ENCODE assay signal across 9 cellular contexts in genomic region chr1:39080884-39081265, GRCh38. TPM values are rescaled to one million over a fixed set of nuclear protein-coding genes. Genes with fewer than 3 reads are reported as not detected.
DNase-seq lines count a peak whose midpoint lies in the region; ATAC-seq and TF ChIP-seq lines count a peak whose summit lies in the region.
"Had no signal": no experiment of that assay in that cellular context is flagged by ENCODE, and none has a peak within 500 bp of the region (broad histone marks: within the 10 kb centered on the region; RNA-seq: fewer than 3 reads in every experiment).

No MANE protein-coding gene starts in this region.

- H3K9ac ChIP-seq in Karpas-422 (ENCODE audit: low read length) = no peak overlapping the region

- H3K36me3 Mint-ChIP-seq in stimulated activated naive B cell treated with anti-CD40 and anti-IgM and Interleukin-4, amounts not matched to agents 10 μg/mL and 1 μg/mL and 100 μg/mL, for 72 hours = no peaks in the 10 kb centered on the region

- H3K27me3 ChIP-seq in Karpas-422 (ENCODE audit: low read length) = no peaks in the 10 kb centered on the region

- peak overlapping the region; percentile 63 for H3K27ac Mint-ChIP-seq in stimulated activated naive B cell treated with anti-CD40 and anti-IgM and Interleukin-4, amounts not matched to agents 10 μg/mL and 1 μg/mL and 100 μg/mL, for 72 hours

- no peak for TF ChIP-seq CTCF in HEK293 (tag by site-specific recombination; IDR thresholded peaks at IDR 0.05)
- no peak for TF ChIP-seq CTCF in astrocyte of the spinal cord (IDR thresholded peaks at IDR 0.05; ENCODE audit: low read depth, low read length)
- no peak for TF ChIP-seq CTCF in GM10248 (IDR thresholded peaks at IDR 0.05; ENCODE audit: control extremely low read depth, extremely low read depth, low read depth, missing control alignments)

- no peaks in the 10 kb centered on the region for H3K9me3 Mint-ChIP-seq in stimulated activated naive B cell treated with anti-CD40 and anti-IgM and Interleukin-4, amounts not matched to agents 10 μg/mL and 1 μg/mL and 100 μg/mL, for 72 hours

- H2AFZ ChIP-seq in Karpas-422 (ENCODE audit: low read length) = no peak overlapping the region

- no peaks in the 10 kb centered on the region for H4K20me1 ChIP-seq in Karpas-422 (ENCODE audit: insufficient read depth, low read depth, low read length)

- no peak overlapping the region for H3K4me3 ChIP-seq in HEK293 (ENCODE audit: low read depth, low read length)
- H3K4me3 ChIP-seq in astrocyte of the spinal cord (ENCODE audit: low read depth, low read length) = peak overlapping the region; percentile 38
- H3K4me3 ChIP-seq in Karpas-422 (ENCODE audit: low read length) = no peak overlapping the region

- ATAC-seq in stimulated activated naive B cell treated with anti-CD40 and anti-IgM and Interleukin-4, amounts not matched to agents 10 μg/mL and 1 μg/mL and 100 μg/mL, for 72 hours (replicated peaks) = no peak
- ATAC-seq in GM21825 (IDR thresholded peaks at IDR 0.05; ENCODE audit: unreplicated experiment) = no peak

- DNase-seq in astrocyte of the spinal cord (ENCODE audit: low read depth, low spot score) (no peak), iPS-NIHi7 (ENCODE audit: extremely low spot score) (peak; percentile 82), GM10248 (ENCODE audit: extremely low spot score) (no peak), Karpas-422 (no peak), ureter (ENCODE audit: low spot score) (no peak)
- no peak for DNase-seq in stimulated activated naive B cell treated with anti-CD40 and anti-IgM and Interleukin-4, amounts not matched to agents 10 μg/mL and 1 μg/mL and 100 μg/mL, for 72 hours
- DNase-seq: NCI-H526 treated with DMSO at 0.1 percent for 48 hours had no signal

- H3K79me2 ChIP-seq in Karpas-422 (ENCODE audit: low read length) = no peaks in the 10 kb centered on the region

- H3K4me3 Mint-ChIP-seq in stimulated activated naive B cell treated with anti-CD40 and anti-IgM and Interleukin-4, amounts not matched to agents 10 μg/mL and 1 μg/mL and 100 μg/mL, for 72 hours = peak overlapping the region; percentile 79 to 85

- in situ Hi-C loops in astrocyte of the spinal cord (cut with HindIII; ENCODE audit: low sequenced_read_pairs) = no loop called here

- H3K9me3 ChIP-seq in HEK293 (ENCODE audit: control insufficient read depth, insufficient read depth, low read depth, low read length) = no peaks in the 10 kb centered on the region
- no peaks in the 10 kb centered on the region for H3K9me3 ChIP-seq in Karpas-422 (ENCODE audit: low read length)

- no peak overlapping the region for H3K4me2 ChIP-seq in Karpas-422 (ENCODE audit: low read depth, low read length, poor library complexity, severe bottlenecking)

- H3K4me1 Mint-ChIP-seq in stimulated activated naive B cell treated with anti-CD40 and anti-IgM and Interleukin-4, amounts not matched to agents 10 μg/mL and 1 μg/mL and 100 μg/mL, for 72 hours = peaks cover 15 to 17% of the 10 kb centered on the region in 2 donors

- H3K4me1 ChIP-seq in HEK293 (ENCODE audit: control insufficient read depth, insufficient read depth, low read length) (no peaks in the 10 kb centered on the region; the same call in 1 of the 2 replicates), Karpas-422 (ENCODE audit: low read length) (no peaks in the 10 kb centered on the region)

- H3K36me3 ChIP-seq in HEK293 (ENCODE audit: control insufficient read depth in 2 of 2, insufficient read depth in 1 of 2, low read length in 2 of 2) = no peaks in the 10 kb centered on the region
- no peaks in the 10 kb centered on the region for H3K36me3 ChIP-seq in Karpas-422 (ENCODE audit: insufficient read depth, low read length)

- no peak overlapping the region for H3K27ac ChIP-seq in HEK293 (ENCODE audit: extremely low read depth, low read depth, low read length)
- H3K27ac ChIP-seq in Karpas-422 (ENCODE audit: low read length) = no peak overlapping the region

- POLR2A ChIA-PET in HEK293 (lab: Yijun Ruan, JAX) = interaction anchor here (1.1 kb wide), 1 partner anchor 9 kb away, joined by 3 read pairs; no protein-coding TSS in a partner anchor
- POLR2A ChIA-PET in GM10248 (lab: Yijun Ruan, JAX) = no interaction called here

- H3K27me3 Mint-ChIP-seq in stimulated activated naive B cell treated with anti-CD40 and anti-IgM and Interleukin-4, amounts not matched to agents 10 μg/mL and 1 μg/mL and 100 μg/mL, for 72 hours = peaks cover 28 to 40% of the 10 kb centered on the region in 2 donors

- CTCF ChIA-PET in HEK293 (lab: Yijun Ruan, JAX) (interaction anchor here (0.6 to 1.6 kb wide), 2 partner anchors 10 to 652 kb away, joined by 3 read pairs; no protein-coding TSS in a partner anchor), GM10248 (lab: Yijun Ruan, JAX) (no interaction called here)

- H3K9me2 ChIP-seq in Karpas-422 (replicated peaks; ENCODE audit: insufficient read depth, low read length) = no peaks in the 10 kb centered on the region

TF ChIP-seq in HEK293, 187 proteins besides CTCF, POLR2A, EP300 and RAD21:
- peak; percentile 75 for TF ChIP-seq ZFHX2 (tag by site-specific recombination; conservative IDR thresholded peaks at IDR 0.05)
- TF ChIP-seq ZBTB48 (tag by site-specific recombination; IDR thresholded peaks at IDR 0.05) = peak; percentile 20; the same call in 1 of the 2 replicates
- no peak for TF ChIP-seq GLI4 (tag by site-specific recombination; IDR thresholded peaks at IDR 0.05)
- TF ChIP-seq GLIS2 (tag by site-specific recombination; IDR thresholded peaks at IDR 0.05) = peak; percentile 78
- TF ChIP-seq ZNF473 (tag by site-specific recombination; IDR thresholded peaks at IDR 0.05) = no peak
- TF ChIP-seq GLI2 (tag by site-specific recombination; IDR thresholded peaks at IDR 0.05; ENCODE audit: borderline replicate concordance, low read depth) = no peak
- no peak for TF ChIP-seq ZNF639 (tag by site-specific recombination; IDR thresholded peaks at IDR 0.05)
- no peak for TF ChIP-seq ZNF514 (tag by site-specific recombination; IDR thresholded peaks at IDR 0.05)
- peak; percentile 4 for TF ChIP-seq ZBTB26 (tag by site-specific recombination; optimal IDR thresholded peaks at IDR 0.05)
- TF ChIP-seq EGR2 (tag by site-specific recombination; IDR thresholded peaks at IDR 0.05; ENCODE audit: low read depth) = peak; percentile 76
- TF ChIP-seq ZBTB21 (tag by site-specific recombination; IDR thresholded peaks at IDR 0.05) = no peak
- TF ChIP-seq KLF7 (tag by site-specific recombination; IDR thresholded peaks at IDR 0.05; ENCODE audit: borderline replicate concordance) = no peak
- peak; percentile 60 for TF ChIP-seq SP2 (tag by site-specific recombination; IDR thresholded peaks at IDR 0.05)
- peak; percentile 58 for TF ChIP-seq KLF9 (tag by site-specific recombination; IDR thresholded peaks at IDR 0.05; ENCODE audit: low read depth)
- no peak for TF ChIP-seq ZNF280D (tag by site-specific recombination; IDR thresholded peaks at IDR 0.05)
- TF ChIP-seq ZBTB1 (tag by site-specific recombination; IDR thresholded peaks at IDR 0.05) = no peak
- no peak for TF ChIP-seq ZNF202 (tag by site-specific recombination; IDR thresholded peaks at IDR 0.05; ENCODE audit: borderline replicate concordance)
- no peak for TF ChIP-seq ZNF10 (tag by site-specific recombination; IDR thresholded peaks at IDR 0.05)
- TF ChIP-seq SP3 (tag by site-specific recombination; IDR thresholded peaks at IDR 0.05) = peak; percentile 85
- TF ChIP-seq KLF1 (tag by site-specific recombination; IDR thresholded peaks at IDR 0.05) = peak; percentile 57; the same call in 1 of the 2 replicates

RNA-seq across cellular contexts. Expression of gene NDUFS5, which starts 54.7 kb away (rescaled TPM):
- 259 and 372 TPM in 2 replicates for total RNA-seq in Karpas-422 (2014; rRNA removed; shearing (Covaris generic); ENCODE audit: low replicate concordance)
- total RNA-seq in ureter = 160 TPM
